1 cellular context compared by ENCODE assay signal in the genomic region with DNA sequence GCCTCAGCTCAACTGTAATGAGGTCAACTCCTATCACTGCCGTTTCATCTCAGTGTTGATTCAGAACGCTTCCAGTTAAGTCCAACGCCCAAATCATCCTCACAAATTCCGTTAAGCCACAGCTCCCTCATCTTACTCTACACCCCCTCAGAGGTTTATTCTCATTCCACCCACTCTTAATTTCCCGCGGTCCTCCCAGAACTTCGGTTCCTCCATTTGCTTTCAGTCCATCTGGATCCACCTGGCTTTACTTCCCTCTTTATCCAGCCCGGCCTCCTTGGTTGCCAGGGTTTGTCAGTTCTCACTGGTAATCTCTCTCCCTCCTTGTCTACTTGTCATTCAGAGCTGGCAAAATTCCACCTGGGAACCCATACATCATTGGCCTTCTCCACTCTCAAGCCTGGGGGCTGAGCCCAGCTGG.
TF ChIP-seq lines count a peak whose summit lies in the region.

No MANE protein-coding gene starts in this region.

TF ChIP-seq in K562, 482 proteins besides CTCF, POLR2A, EP300 and RAD21 (continued from another document):
- TF ChIP-seq, protein P1, sequence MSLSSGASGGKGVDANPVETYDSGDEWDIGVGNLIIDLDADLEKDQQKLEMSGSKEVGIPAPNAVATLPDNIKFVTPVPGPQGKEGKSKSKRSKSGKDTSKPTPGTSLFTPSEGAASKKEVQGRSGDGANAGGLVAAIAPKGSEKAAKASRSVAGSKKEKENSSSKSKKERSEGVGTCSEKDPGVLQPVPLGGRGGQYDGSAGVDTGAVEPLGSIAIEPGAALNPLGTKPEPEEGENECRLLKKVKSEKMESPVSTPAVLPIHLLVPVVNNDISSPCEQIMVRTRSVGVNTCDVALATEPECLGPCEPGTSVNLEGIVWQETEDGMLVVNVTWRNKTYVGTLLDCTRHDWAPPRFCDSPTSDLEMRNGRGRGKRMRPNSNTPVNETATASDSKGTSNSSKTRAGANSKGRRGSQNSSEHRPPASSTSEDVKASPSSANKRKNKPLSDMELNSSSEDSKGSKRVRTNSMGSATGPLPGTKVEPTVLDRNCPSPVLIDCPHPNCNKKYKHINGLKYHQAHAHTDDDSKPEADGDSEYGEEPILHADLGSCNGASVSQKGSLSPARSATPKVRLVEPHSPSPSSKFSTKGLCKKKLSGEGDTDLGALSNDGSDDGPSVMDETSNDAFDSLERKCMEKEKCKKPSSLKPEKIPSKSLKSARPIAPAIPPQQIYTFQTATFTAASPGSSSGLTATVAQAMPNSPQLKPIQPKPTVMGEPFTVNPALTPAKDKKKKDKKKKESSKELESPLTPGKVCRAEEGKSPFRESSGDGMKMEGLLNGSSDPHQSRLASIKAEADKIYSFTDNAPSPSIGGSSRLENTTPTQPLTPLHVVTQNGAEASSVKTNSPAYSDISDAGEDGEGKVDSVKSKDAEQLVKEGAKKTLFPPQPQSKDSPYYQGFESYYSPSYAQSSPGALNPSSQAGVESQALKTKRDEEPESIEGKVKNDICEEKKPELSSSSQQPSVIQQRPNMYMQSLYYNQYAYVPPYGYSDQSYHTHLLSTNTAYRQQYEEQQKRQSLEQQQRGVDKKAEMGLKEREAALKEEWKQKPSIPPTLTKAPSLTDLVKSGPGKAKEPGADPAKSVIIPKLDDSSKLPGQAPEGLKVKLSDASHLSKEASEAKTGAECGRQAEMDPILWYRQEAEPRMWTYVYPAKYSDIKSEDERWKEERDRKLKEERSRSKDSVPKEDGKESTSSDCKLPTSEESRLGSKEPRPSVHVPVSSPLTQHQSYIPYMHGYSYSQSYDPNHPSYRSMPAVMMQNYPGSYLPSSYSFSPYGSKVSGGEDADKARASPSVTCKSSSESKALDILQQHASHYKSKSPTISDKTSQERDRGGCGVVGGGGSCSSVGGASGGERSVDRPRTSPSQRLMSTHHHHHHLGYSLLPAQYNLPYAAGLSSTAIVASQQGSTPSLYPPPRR (CRISPR knock-in tag; IDR thresholded peaks at IDR 0.05; ENCODE audit: borderline replicate concordance) = no peak
- TF ChIP-seq ARID2 (IDR thresholded peaks at IDR 0.05) (no peak), EGR1 (conservative IDR thresholded peaks at IDR 0.05) (peak; percentile 60), EHMT2 (IDR thresholded peaks at IDR 0.05) (0 out of 2 replicates have a peak, but pooled peaks have one; percentile 23), ELF4 (CRISPR knock-in tag; IDR thresholded peaks at IDR 0.05) (peak; percentile 61; the same call in 1 of the 2 replicates), CTBP1 (IDR thresholded peaks at IDR 0.05; ENCODE audit: borderline replicate concordance) (no peak), EP400 (IDR thresholded peaks at IDR 0.05) (no peak), OTX1 (CRISPR knock-in tag; IDR thresholded peaks at IDR 0.05) (0 out of 2 replicates have a peak, but pooled peaks have one; percentile 41), HDAC1 (IDR thresholded peaks at IDR 0.05) (no peak), C11orf30 (IDR thresholded peaks at IDR 0.05; ENCODE audit: low read depth) (no peak), ELF1 (tag; IDR thresholded peaks at IDR 0.05) (no peak), ZBTB17 (CRISPR knock-in tag; IDR thresholded peaks at IDR 0.05) (peak; percentile 53; the same call in 1 of the 2 replicates), ARID1B (IDR thresholded peaks at IDR 0.05) (peak; percentile 50; the same call in 1 of the 2 replicates), ZNF764 (CRISPR knock-in tag; IDR thresholded peaks at IDR 0.05; ENCODE audit: low read depth) (no peak), DMBX1 (CRISPR knock-in tag; IDR thresholded peaks at IDR 0.05; ENCODE audit: borderline replicate concordance) (0 out of 2 replicates have a peak, but pooled peaks have one; percentile 44), CCNT2 (IDR thresholded peaks at IDR 0.05; ENCODE audit: borderline replicate concordance, extremely low read depth, insufficient read length, low read depth, low read length) (no peak), KAT2B (IDR thresholded peaks at IDR 0.05; ENCODE audit: low read depth, low read length) (no peak), PRMT5 (CRISPR knock-in tag; IDR thresholded peaks at IDR 0.05) (no peak), ZNF311 (CRISPR knock-in tag; IDR thresholded peaks at IDR 0.05) (peak; percentile 73; the same call in 1 of the 2 replicates), CBFA2T2 (conservative IDR thresholded peaks at IDR 0.05) (peak; percentile 14; the same call in 1 of the 2 replicates), CBX5 (IDR thresholded peaks at IDR 0.05; ENCODE audit: borderline replicate concordance, low read depth) (no peak), WHSC1 (IDR thresholded peaks at IDR 0.05; ENCODE audit: low read length) (no peak), YY1 (IDR thresholded peaks at IDR 0.05; ENCODE audit: borderline replicate concordance in 1 of 3, control insufficient read depth in 1 of 3, extremely low read depth in 1 of 3, insufficient read depth in 3 of 3, insufficient read length in 1 of 3, insufficient replicate concordance in 2 of 3, low read depth in 1 of 3, low read length in 2 of 3) (peak in 1 of 3 experiments; percentile 36)
- TF ChIP-seq, protein P2, sequence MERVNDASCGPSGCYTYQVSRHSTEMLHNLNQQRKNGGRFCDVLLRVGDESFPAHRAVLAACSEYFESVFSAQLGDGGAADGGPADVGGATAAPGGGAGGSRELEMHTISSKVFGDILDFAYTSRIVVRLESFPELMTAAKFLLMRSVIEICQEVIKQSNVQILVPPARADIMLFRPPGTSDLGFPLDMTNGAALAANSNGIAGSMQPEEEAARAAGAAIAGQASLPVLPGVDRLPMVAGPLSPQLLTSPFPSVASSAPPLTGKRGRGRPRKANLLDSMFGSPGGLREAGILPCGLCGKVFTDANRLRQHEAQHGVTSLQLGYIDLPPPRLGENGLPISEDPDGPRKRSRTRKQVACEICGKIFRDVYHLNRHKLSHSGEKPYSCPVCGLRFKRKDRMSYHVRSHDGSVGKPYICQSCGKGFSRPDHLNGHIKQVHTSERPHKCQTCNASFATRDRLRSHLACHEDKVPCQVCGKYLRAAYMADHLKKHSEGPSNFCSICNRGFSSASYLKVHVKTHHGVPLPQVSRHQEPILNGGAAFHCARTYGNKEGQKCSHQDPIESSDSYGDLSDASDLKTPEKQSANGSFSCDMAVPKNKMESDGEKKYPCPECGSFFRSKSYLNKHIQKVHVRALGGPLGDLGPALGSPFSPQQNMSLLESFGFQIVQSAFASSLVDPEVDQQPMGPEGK (CRISPR knock-in tag; IDR thresholded peaks at IDR 0.05; ENCODE audit: borderline replicate concordance) = no peak
- TF ChIP-seq, protein P3, sequence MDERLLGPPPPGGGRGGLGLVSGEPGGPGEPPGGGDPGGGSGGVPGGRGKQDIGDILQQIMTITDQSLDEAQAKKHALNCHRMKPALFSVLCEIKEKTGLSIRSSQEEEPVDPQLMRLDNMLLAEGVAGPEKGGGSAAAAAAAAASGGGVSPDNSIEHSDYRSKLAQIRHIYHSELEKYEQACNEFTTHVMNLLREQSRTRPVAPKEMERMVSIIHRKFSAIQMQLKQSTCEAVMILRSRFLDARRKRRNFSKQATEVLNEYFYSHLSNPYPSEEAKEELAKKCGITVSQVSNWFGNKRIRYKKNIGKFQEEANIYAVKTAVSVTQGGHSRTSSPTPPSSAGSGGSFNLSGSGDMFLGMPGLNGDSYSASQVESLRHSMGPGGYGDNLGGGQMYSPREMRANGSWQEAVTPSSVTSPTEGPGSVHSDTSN (CRISPR knock-in tag; IDR thresholded peaks at IDR 0.05; ENCODE audit: low read depth) = no peak
- TF ChIP-seq, protein P3 (tag; conservative IDR thresholded peaks at IDR 0.05; ENCODE audit: low read depth) = peak; percentile 42; the same call in 1 of the 2 replicates
- TF ChIP-seq, protein P4, sequence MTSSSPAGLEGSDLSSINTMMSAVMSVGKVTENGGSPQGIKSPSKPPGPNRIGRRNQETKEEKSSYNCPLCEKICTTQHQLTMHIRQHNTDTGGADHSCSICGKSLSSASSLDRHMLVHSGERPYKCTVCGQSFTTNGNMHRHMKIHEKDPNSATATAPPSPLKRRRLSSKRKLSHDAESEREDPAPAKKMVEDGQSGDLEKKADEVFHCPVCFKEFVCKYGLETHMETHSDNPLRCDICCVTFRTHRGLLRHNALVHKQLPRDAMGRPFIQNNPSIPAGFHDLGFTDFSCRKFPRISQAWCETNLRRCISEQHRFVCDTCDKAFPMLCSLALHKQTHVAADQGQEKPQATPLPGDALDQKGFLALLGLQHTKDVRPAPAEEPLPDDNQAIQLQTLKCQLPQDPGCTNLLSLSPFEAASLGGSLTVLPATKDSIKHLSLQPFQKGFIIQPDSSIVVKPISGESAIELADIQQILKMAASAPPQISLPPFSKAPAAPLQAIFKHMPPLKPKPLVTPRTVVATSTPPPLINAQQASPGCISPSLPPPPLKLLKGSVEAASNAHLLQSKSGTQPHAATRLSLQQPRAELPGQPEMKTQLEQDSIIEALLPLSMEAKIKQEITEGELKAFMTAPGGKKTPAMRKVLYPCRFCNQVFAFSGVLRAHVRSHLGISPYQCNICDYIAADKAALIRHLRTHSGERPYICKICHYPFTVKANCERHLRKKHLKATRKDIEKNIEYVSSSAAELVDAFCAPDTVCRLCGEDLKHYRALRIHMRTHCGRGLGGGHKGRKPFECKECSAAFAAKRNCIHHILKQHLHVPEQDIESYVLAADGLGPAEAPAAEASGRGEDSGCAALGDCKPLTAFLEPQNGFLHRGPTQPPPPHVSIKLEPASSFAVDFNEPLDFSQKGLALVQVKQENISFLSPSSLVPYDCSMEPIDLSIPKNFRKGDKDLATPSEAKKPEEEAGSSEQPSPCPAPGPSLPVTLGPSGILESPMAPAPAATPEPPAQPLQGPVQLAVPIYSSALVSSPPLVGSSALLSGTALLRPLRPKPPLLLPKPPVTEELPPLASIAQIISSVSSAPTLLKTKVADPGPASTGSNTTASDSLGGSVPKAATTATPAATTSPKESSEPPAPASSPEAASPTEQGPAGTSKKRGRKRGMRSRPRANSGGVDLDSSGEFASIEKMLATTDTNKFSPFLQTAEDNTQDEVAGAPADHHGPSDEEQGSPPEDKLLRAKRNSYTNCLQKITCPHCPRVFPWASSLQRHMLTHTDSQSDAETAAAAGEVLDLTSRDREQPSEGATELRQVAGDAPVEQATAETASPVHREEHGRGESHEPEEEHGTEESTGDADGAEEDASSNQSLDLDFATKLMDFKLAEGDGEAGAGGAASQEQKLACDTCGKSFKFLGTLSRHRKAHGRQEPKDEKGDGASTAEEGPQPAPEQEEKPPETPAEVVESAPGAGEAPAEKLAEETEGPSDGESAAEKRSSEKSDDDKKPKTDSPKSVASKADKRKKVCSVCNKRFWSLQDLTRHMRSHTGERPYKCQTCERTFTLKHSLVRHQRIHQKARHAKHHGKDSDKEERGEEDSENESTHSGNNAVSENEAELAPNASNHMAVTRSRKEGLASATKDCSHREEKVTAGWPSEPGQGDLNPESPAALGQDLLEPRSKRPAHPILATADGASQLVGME (CRISPR knock-in tag; IDR thresholded peaks at IDR 0.05) = peak; percentile 76; the same call in 1 of the 2 replicates
- TF ChIP-seq, protein P5, sequence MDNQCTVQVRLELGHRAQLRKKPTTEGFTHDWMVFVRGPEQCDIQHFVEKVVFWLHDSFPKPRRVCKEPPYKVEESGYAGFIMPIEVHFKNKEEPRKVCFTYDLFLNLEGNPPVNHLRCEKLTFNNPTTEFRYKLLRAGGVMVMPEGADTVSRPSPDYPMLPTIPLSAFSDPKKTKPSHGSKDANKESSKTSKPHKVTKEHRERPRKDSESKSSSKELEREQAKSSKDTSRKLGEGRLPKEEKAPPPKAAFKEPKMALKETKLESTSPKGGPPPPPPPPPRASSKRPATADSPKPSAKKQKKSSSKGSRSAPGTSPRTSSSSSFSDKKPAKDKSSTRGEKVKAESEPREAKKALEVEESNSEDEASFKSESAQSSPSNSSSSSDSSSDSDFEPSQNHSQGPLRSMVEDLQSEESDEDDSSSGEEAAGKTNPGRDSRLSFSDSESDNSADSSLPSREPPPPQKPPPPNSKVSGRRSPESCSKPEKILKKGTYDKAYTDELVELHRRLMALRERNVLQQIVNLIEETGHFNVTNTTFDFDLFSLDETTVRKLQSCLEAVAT (IDR thresholded peaks at IDR 0.05) = no peak
TF ChIP-seq in K562: peak in this region for 33.
